Comparison of ENCODE assay signal across 1 cellular context in genomic region chr1:61310057-61310456, GRCh38.
A peak's percentile ranks its signal among the peaks of the same experiment; 100 is the strongest.
TF ChIP-seq lines count a peak whose summit lies in the region.

No MANE protein-coding gene starts in this region.

TF ChIP-seq in K562, 482 proteins besides CTCF, POLR2A, EP300 and RAD21 (continued from another document):
- TF ChIP-seq HOMEZ (CRISPR knock-in tag; IDR thresholded peaks at IDR 0.05) (no peak), ARID1B (IDR thresholded peaks at IDR 0.05) (peak; percentile 66), TEAD4 (IDR thresholded peaks at IDR 0.05; ENCODE audit: low read length) (peak; percentile 65), TEAD4 (CRISPR knock-in tag; IDR thresholded peaks at IDR 0.05; ENCODE audit: borderline replicate concordance) (no peak), SUPT5H (IDR thresholded peaks at IDR 0.05) (no peak), ZNF197 (CRISPR knock-in tag; IDR thresholded peaks at IDR 0.05; ENCODE audit: low read depth) (no peak), RFX5 (IDR thresholded peaks at IDR 0.05; ENCODE audit: low read depth, low read length) (no peak), ZSCAN29 (IDR thresholded peaks at IDR 0.05) (no peak), TCFL5 (CRISPR knock-in tag; conservative IDR thresholded peaks at IDR 0.05) (no peak), BRD9 (IDR thresholded peaks at IDR 0.05; ENCODE audit: low read depth, partially characterized antibody) (no peak)
